In the genomic region with DNA sequence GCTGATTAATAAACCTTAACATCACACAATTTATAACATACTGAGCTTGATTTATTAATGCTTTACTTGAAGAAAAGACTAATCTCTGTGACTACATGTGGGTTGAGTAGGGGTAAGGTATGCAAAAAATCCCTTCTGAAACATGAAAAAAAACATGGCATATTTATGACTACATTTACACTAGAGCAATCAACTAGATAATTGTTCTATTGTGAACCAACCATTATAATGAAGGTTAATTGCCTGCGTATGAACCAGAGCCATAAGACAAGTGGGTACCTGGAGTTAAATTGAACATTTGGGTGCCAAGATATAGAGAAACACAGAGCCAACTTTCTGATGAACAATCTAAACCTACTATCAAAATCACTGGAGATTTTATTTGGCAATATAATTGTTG, we compare ENCODE assay signal across 18 cellular contexts.
"Had no signal": no experiment of that assay in that cellular context is flagged by ENCODE, and none has a peak within 500 bp of the region (broad histone marks: within the 10 kb centered on the region; RNA-seq: fewer than 3 reads in every experiment).

No MANE protein-coding gene starts in this region.

- H2AFZ ChIP-seq: parathyroid adenoma had no signal

- ATAC-seq: activated T-cell treated with anti-CD3 and anti-CD28 coated beads, Interleukin-2, amount 50 U/mL, for 72 hours; foreskin keratinocyte; left lobe of liver; natural killer cell treated with Interleukin-12 subunit alpha and Interleukin-12 subunit beta and Interleukin-15 and Interleukin-18, amount 100 ng/mL, for 72 hours; sciatic nerve; stimulated activated effector memory CD8-positive, alpha-beta T cell treated with anti-CD3 and anti-CD28 coated beads, Interleukin-12 subunit alpha, Interleukin-12 subunit beta, amount 100 ng/mL, for 72 hours had no signal

- H3K9ac ChIP-seq: parathyroid adenoma had no signal

- H3K79me2 ChIP-seq: parathyroid adenoma had no signal

- H3K4me2 ChIP-seq: smooth muscle cell had no signal

- H3K27me3 ChIP-seq: ascending aorta, breast epithelium, foreskin keratinocyte, stomach, testis had no signal

- H3K4me1 ChIP-seq: ascending aorta, breast epithelium, foreskin keratinocyte, parathyroid adenoma, testis had no signal

- H3K9me3 ChIP-seq: ascending aorta, breast epithelium, stomach, testis had no signal

- DNase-seq: activated effector memory CD4-positive, alpha-beta T cell treated with anti-CD3 and anti-CD28 coated beads, Interleukin-2, amount 50 U/mL, for 16 hours; activated T-cell treated with anti-CD3 and anti-CD28 coated beads, Interleukin-2, amount 50 U/mL, for 72 hours; foreskin keratinocyte; hippocampal formation; islet precursor cell; stimulated activated CD4-positive, alpha-beta T cell treated with anti-CD3 and anti-CD28 coated beads, Interleukin-4, amount 100 ng/mL, for 24 hours; stomach; testis had no signal

- H3K4me3 ChIP-seq: ascending aorta, breast epithelium, coronary artery, lung, smooth muscle cell, stomach, testis had no signal

- H3K27ac ChIP-seq: ascending aorta, breast epithelium, coronary artery, foreskin keratinocyte, parathyroid adenoma, stomach, testis had no signal
